Comparison of ENCODE assay signal across 16 cellular contexts in the genomic region with DNA sequence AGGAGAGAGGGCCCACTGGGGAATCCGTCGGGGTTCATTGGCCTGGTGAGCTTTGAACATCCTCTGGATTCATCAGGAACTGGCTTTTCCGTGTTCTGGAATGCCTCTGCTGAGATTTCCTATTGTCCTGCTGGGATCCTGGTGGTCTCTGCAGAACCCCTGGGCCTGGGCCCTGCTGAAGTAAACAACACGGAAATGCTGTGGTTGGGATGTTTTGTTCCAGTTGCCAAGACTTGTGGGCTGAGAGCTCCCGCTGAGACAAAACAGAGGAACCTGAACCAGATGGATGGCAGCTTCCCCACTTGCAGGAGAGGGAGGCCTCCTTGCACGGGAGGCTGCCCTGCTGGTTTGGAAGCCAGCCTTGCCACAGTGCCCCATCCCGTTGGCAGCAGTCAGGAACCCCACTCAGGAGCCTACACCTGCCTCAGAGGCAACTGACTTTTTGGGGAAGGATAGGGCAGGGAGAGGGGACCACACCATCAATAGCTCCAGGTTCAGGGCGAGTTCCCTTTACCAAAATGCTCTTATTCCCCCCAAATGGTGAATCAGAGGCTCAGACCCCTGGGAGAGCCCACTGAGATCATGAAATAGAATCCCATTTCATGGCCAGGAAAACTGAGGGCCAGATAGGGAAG.
DNase-seq lines count a peak whose midpoint lies in the region; ATAC-seq and TF ChIP-seq lines count a peak whose summit lies in the region.
"Had no signal": no experiment of that assay in that cellular context is flagged by ENCODE, and none has a peak within 500 bp of the region (broad histone marks: within the 10 kb centered on the region; RNA-seq: fewer than 3 reads in every experiment).

No MANE protein-coding gene starts in this region.

- H3K36me3 Mint-ChIP-seq in naive thymus-derived CD4-positive, alpha-beta T cell: no peaks in the 10 kb centered on the region
- H3K36me3 Mint-ChIP-seq: CD4-positive, alpha-beta memory T cell had no signal

- no peak overlapping the region for H3K27ac Mint-ChIP-seq in naive thymus-derived CD4-positive, alpha-beta T cell
- H3K27ac Mint-ChIP-seq: activated B cell treated with CpG ODN at 0.5 μM for 24 hours; CD4-positive, alpha-beta memory T cell had no signal

- no peak overlapping the region for H3K4me3 ChIP-seq in coronary artery
- no peak overlapping the region for H3K4me3 ChIP-seq in muscle layer of colon (ENCODE audit: low read depth in 1 of 2, low read length in 2 of 2)
- H3K4me3 ChIP-seq in naive thymus-derived CD4-positive, alpha-beta T cell (ENCODE audit: low read length): no peak overlapping the region
- H3K4me3 ChIP-seq: gastrocnemius medialis, right lobe of liver had no signal

- no peak overlapping the region for H3K9ac ChIP-seq in muscle layer of colon (ENCODE audit: low read length)

- peaks cover 36% of the 10 kb centered on the region for H3K4me1 ChIP-seq in muscle layer of colon (ENCODE audit: insufficient read depth, low read length)
- H3K4me1 ChIP-seq in naive thymus-derived CD4-positive, alpha-beta T cell (ENCODE audit: control insufficient read depth in 2 of 2, insufficient read depth in 2 of 2, low read length in 2 of 2): no peaks in the 10 kb centered on the region

- POLR2A ChIA-PET in naive thymus-derived CD4-positive, alpha-beta T cell (lab: Charles Lee): no interaction called here

- H3K4me1 Mint-ChIP-seq in naive thymus-derived CD4-positive, alpha-beta T cell: peaks cover 0 to 2% (median 0%) of the 10 kb centered on the region in 7 donors
- H3K4me1 Mint-ChIP-seq: CD4-positive, alpha-beta memory T cell had no signal

- TF ChIP-seq CTCF in coronary artery (IDR thresholded peaks at IDR 0.05): no peak

- H3K9me3 ChIP-seq in muscle layer of colon (ENCODE audit: low read length): no peaks in the 10 kb centered on the region
- no peaks in the 10 kb centered on the region for H3K9me3 ChIP-seq in naive thymus-derived CD4-positive, alpha-beta T cell (ENCODE audit: control insufficient read depth in 2 of 3, low read length in 3 of 3)
- H3K9me3 ChIP-seq: gastrocnemius medialis, right lobe of liver had no signal

- peak overlapping the region; percentile 62 to 67 for H3K27ac ChIP-seq in coronary artery
- H3K27ac ChIP-seq in muscle layer of colon (ENCODE audit: low read depth, low read length): peak overlapping the region; percentile 52
- no peak overlapping the region for H3K27ac ChIP-seq in naive thymus-derived CD4-positive, alpha-beta T cell (ENCODE audit: low read depth, low read length)
- H3K27ac ChIP-seq: right lobe of liver had no signal

- H3K27me3 Mint-ChIP-seq in naive thymus-derived CD4-positive, alpha-beta T cell: peaks cover 0 to 4% (median 0%) of the 10 kb centered on the region in 5 donors
- H3K27me3 Mint-ChIP-seq: CD4-positive, alpha-beta memory T cell had no signal

- peaks cover 0 to 1% (median 0%) of the 10 kb centered on the region in 11 donors for H3K9me3 Mint-ChIP-seq in naive thymus-derived CD4-positive, alpha-beta T cell
- H3K9me3 Mint-ChIP-seq: activated B cell treated with CpG ODN at 0.5 μM for 24 hours; CD4-positive, alpha-beta memory T cell; nephron had no signal

- CTCF ChIA-PET in naive thymus-derived CD4-positive, alpha-beta T cell (lab: Charles Lee): no interaction called here

- DNase-seq in G401 (ENCODE audit: low spot score) (peak; percentile 45), NCI-H2107 (lab: John Stamatoyannopoulos, UW) (peak; percentile 24), coronary artery (ENCODE audit: low spot score) (no peak), SIG-M5 (lab: John Stamatoyannopoulos, UW) (no peak), AML-193 (lab: John Stamatoyannopoulos, UW) (no peak), DMS79 (lab: John Stamatoyannopoulos, UW) (no peak)
- DNase-seq in naive thymus-derived CD4-positive, alpha-beta T cell: no peak
- DNase-seq: activated B cell treated with CpG ODN at 0.5 μM for 24 hours; activated T-cell treated with anti-CD3 and anti-CD28 coated beads, Interleukin-2, amount 50 U/mL, for 1 hour; CD4-positive, alpha-beta memory T cell; gastrocnemius medialis; NCI-H2081 treated with DMSO at 0.1 percent for 48 hours; right lobe of liver; stimulated activated naive CD8-positive, alpha-beta T cell treated with anti-CD3 and anti-CD28 coated beads, Interleukin-15, Interleukin-2, amounts not matched to agents 100 U/mL and 50 U/mL, for 24 hours had no signal

- H3K27me3 ChIP-seq in muscle layer of colon (ENCODE audit: control insufficient read depth in 1 of 2, insufficient read depth in 2 of 2, low read length in 2 of 2): no peaks in the 10 kb centered on the region
- peaks cover 0 to 4% of the 10 kb centered on the region in 2 donors for H3K27me3 ChIP-seq in naive thymus-derived CD4-positive, alpha-beta T cell (ENCODE audit: control insufficient read depth in 2 of 2, insufficient read depth in 2 of 2, low read length in 2 of 2)
- H3K27me3 ChIP-seq: gastrocnemius medialis, right lobe of liver had no signal

- in situ Hi-C loops in G401 (cut with HindIII; ENCODE audit: low sequenced_read_pairs): no loop called here

- H3K4me3 Mint-ChIP-seq in naive thymus-derived CD4-positive, alpha-beta T cell: no peak overlapping the region
- H3K4me3 Mint-ChIP-seq: activated B cell treated with CpG ODN at 0.5 μM for 24 hours; CD4-positive, alpha-beta memory T cell; nephron had no signal

- intact Hi-C loops in naive thymus-derived CD4-positive, alpha-beta T cell (cut with micrococcal nuclease): no loop called here

- ATAC-seq in naive thymus-derived CD4-positive, alpha-beta T cell: no peak
- ATAC-seq: right lobe of liver; stimulated activated naive CD8-positive, alpha-beta T cell treated with anti-CD3 and anti-CD28 coated beads, Interleukin-15, Interleukin-2, amounts not matched to agents 100 U/mL and 50 U/mL, for 24 hours had no signal

- H3K36me3 ChIP-seq in muscle layer of colon (ENCODE audit: insufficient read depth, low read length): no peaks in the 10 kb centered on the region
- no peaks in the 10 kb centered on the region for H3K36me3 ChIP-seq in naive thymus-derived CD4-positive, alpha-beta T cell (ENCODE audit: control insufficient read depth in 2 of 3, insufficient read depth in 3 of 3, low read length in 3 of 3)
- H3K36me3 ChIP-seq: gastrocnemius medialis, right lobe of liver had no signal

Comparison
In these comparisons a context has a peak if more than half of its experiments do, and no peak if none do; other contexts are left out.
1. DNase-seq: peak in G401 (single experiment) and NCI-H2107 (single experiment); none in coronary artery (single experiment), SIG-M5 (single experiment), AML-193 (0 of 2), DMS79 (single experiment) and naive thymus-derived CD4-positive, alpha-beta T cell (0 of 9).